1 cellular context compared by ENCODE assay signal in genomic region chr16:83887088-83887487, GRCh38.
TF ChIP-seq lines count a peak whose summit lies in the region.

No MANE protein-coding gene starts in this region.

TF ChIP-seq in IMR-90, 13 proteins besides CTCF, POLR2A, EP300 and RAD21 (continued from another document):
- TF ChIP-seq USF2 (IDR thresholded peaks at IDR 0.05; ENCODE audit: low read depth, low read length) (no peak), RFX5 (IDR thresholded peaks at IDR 0.05; ENCODE audit: low read depth, low read length) (no peak), CEBPB (IDR thresholded peaks at IDR 0.05; ENCODE audit: low read depth, low read length) (no peak), CHD1 (IDR thresholded peaks at IDR 0.05; ENCODE audit: low read depth, low read length) (no peak), MAZ (IDR thresholded peaks at IDR 0.05; ENCODE audit: borderline replicate concordance, low read depth, low read length) (no peak), MXI1 (IDR thresholded peaks at IDR 0.05; ENCODE audit: borderline replicate concordance, low read depth, low read length) (no peak), SMC3 (IDR thresholded peaks at IDR 0.05; ENCODE audit: low read depth, low read length) (no peak), MAFK (IDR thresholded peaks at IDR 0.05; ENCODE audit: low read depth, low read length) (no peak)
